Comparison of ENCODE assay signal across 7 cellular contexts in the genomic region with DNA sequence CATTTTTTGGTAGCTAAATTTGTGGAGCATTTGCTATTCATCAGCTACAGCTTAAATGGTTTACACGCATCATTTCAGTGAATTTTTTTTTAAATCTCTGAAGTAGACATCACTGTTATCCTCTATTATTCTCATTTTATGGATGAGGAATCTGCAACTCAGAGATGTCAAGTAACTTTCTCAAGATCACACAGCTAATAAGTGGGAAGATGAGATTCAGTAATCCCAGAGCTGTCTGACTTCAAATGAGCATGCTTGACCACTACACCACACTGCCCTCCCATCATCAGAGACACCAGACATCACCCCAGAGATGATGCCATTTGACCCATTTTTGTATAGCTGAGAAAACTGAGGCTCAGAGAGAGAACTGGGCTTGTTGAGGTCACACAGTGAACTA.
"Had no signal": no experiment of that assay in that cellular context is flagged by ENCODE, and none has a peak within 500 bp of the region (broad histone marks: within the 10 kb centered on the region; RNA-seq: fewer than 3 reads in every experiment).

No MANE protein-coding gene starts in this region.

- DNase-seq: IMR-90, KBM-7, KG1 had no signal

- H3K9me3 Mint-ChIP-seq: IgD-negative memory B cell had no signal

- H3K27ac ChIP-seq: HL-60 had no signal

- H3K36me3 Mint-ChIP-seq: IgD-negative memory B cell had no signal

- H3K27ac Mint-ChIP-seq: IgD-negative memory B cell had no signal

- H3K4me3 Mint-ChIP-seq: IgD-negative memory B cell had no signal

- FAIRE-seq: HepG2, HTR-8/SVneo had no signal
